ENCODE assay signal across 19 cellular contexts in genomic region chr11:57432017-57432590, GRCh38. TPM values are rescaled to one million over a fixed set of nuclear protein-coding genes. Genes with fewer than 3 reads are reported as not detected.
DNase-seq lines count a peak whose midpoint lies in the region; ATAC-seq and TF ChIP-seq lines count a peak whose summit lies in the region.
"Had no signal": no experiment of that assay in that cellular context is flagged by ENCODE, and none has a peak within 500 bp of the region (broad histone marks: within the 10 kb centered on the region; RNA-seq: fewer than 3 reads in every experiment).

No MANE protein-coding gene starts in this region.

- H3K23ac ChIP-seq in neuronal stem cell (ENCODE audit: low read depth, low read length, poor library complexity) = no peak overlapping the region

- H3K27ac Mint-ChIP-seq in CD8-positive, alpha-beta memory T cell = peak overlapping the region in 1 of 8 donors; percentile 52
- H3K27ac Mint-ChIP-seq: activated naive CD4-positive, alpha-beta T cell treated with anti-CD3 and anti-CD28 coated beads, Interleukin-2, amount 50 U/mL, for 24 hours had no signal

- H3K14ac ChIP-seq in neuronal stem cell (ENCODE audit: low read length) = no peak overlapping the region

- peak overlapping the region; percentile 16 for H3K27ac ChIP-seq in CD8-positive, alpha-beta memory T cell (ENCODE audit: low read depth, low read length)
- peak overlapping the region; percentile 36 for H3K27ac ChIP-seq in brain microvascular endothelial cell
- no peak overlapping the region for H3K27ac ChIP-seq in neuronal stem cell (replicated peaks; ENCODE audit: low read length)

- no peak overlapping the region for H3K4me2 ChIP-seq in neuronal stem cell (ENCODE audit: insufficient read depth, low read length, poor library complexity, severe bottlenecking)

- H2AK5ac ChIP-seq in neuronal stem cell (ENCODE audit: low read depth, low read length) = no peak overlapping the region

- no peak overlapping the region for H4K8ac ChIP-seq in neuronal stem cell (ENCODE audit: low read depth, low read length)

- H3K4me3 Mint-ChIP-seq in CD8-positive, alpha-beta memory T cell = no peak overlapping the region
- H3K4me3 Mint-ChIP-seq: activated naive CD4-positive, alpha-beta T cell treated with anti-CD3 and anti-CD28 coated beads, Interleukin-2, amount 50 U/mL, for 24 hours; CD4-positive, CD25-positive, alpha-beta regulatory T cell had no signal

- H2BK15ac ChIP-seq in neuronal stem cell (ENCODE audit: low read length) = no peak overlapping the region

- no peak overlapping the region for H3K4ac ChIP-seq in neuronal stem cell (ENCODE audit: low read length)

- no peaks in the 10 kb centered on the region for H3K9me3 ChIP-seq in CD8-positive, alpha-beta memory T cell (ENCODE audit: low read length)
- H3K9me3 ChIP-seq in neuronal stem cell (replicated peaks in 1 of 2; ENCODE audit: control insufficient read depth in 2 of 2, insufficient read depth in 1 of 2, low read depth in 1 of 2, low read length in 2 of 2) = no peaks in the 10 kb centered on the region

- no peaks in the 10 kb centered on the region for H3K9me3 Mint-ChIP-seq in CD8-positive, alpha-beta memory T cell
- H3K9me3 Mint-ChIP-seq: activated naive CD4-positive, alpha-beta T cell treated with anti-CD3 and anti-CD28 coated beads, Interleukin-2, amount 50 U/mL, for 24 hours; CD4-positive, CD25-positive, alpha-beta regulatory T cell had no signal

- no peaks in the 10 kb centered on the region for H3K27me3 ChIP-seq in CD8-positive, alpha-beta memory T cell (ENCODE audit: insufficient read depth, low read length, poor library complexity, severe bottlenecking)
- no peaks in the 10 kb centered on the region for H3K27me3 ChIP-seq in brain microvascular endothelial cell (replicated peaks)
- H3K27me3 ChIP-seq in neuronal stem cell (ENCODE audit: control insufficient read depth in 3 of 3, insufficient read depth in 3 of 3, low read depth in 1 of 3, low read length in 3 of 3) = peaks cover 0 to 4% (median 0%) of the 10 kb centered on the region in 3 experiments

- H3K4me3 ChIP-seq in CD8-positive, alpha-beta memory T cell (ENCODE audit: low read length) = no peak overlapping the region
- H3K4me3 ChIP-seq in brain microvascular endothelial cell (ENCODE audit: low read depth, low read length) = no peak overlapping the region
- H3K4me3 ChIP-seq in neuronal stem cell (ENCODE audit: low read length in 2 of 2) = no peak overlapping the region

- in situ Hi-C loops in brain microvascular endothelial cell (cut with HindIII; ENCODE audit: low pct_ligation_motif_present, low sequenced_read_pairs) = no loop called here

- no peak for TF ChIP-seq CTCF in brain microvascular endothelial cell (IDR thresholded peaks at IDR 0.05; ENCODE audit: low read depth, low read length, missing control alignments)

- no peak overlapping the region for H3K9ac ChIP-seq in neuronal stem cell (ENCODE audit: low read depth, low read length, poor library complexity)

- no peaks in the 10 kb centered on the region for H3K27me3 Mint-ChIP-seq in CD8-positive, alpha-beta memory T cell
- H3K27me3 Mint-ChIP-seq: activated naive CD4-positive, alpha-beta T cell treated with anti-CD3 and anti-CD28 coated beads, Interleukin-2, amount 50 U/mL, for 24 hours; CD4-positive, CD25-positive, alpha-beta regulatory T cell had no signal

- H3K18ac ChIP-seq in neuronal stem cell (ENCODE audit: low read length) = no peak overlapping the region

- H3K36me3 ChIP-seq in CD8-positive, alpha-beta memory T cell (ENCODE audit: insufficient read depth, low read length) = no peaks in the 10 kb centered on the region
- H3K36me3 ChIP-seq in brain microvascular endothelial cell (replicated peaks) = no peaks in the 10 kb centered on the region
- no peaks in the 10 kb centered on the region for H3K36me3 ChIP-seq in neuronal stem cell (replicated peaks in 1 of 2; ENCODE audit: control insufficient read depth in 2 of 2, insufficient read depth in 2 of 2, low read length in 2 of 2)

- POLR2A ChIA-PET in CD8-positive, alpha-beta memory T cell (lab: Charles Lee) = no interaction called here

- peaks cover 5 to 10% (median 7%) of the 10 kb centered on the region in 3 donors for H3K4me1 Mint-ChIP-seq in CD8-positive, alpha-beta memory T cell

- H2BK120ac ChIP-seq in neuronal stem cell (ENCODE audit: low read depth, low read length) = no peak overlapping the region

- H2AFZ ChIP-seq in neuronal stem cell (ENCODE audit: low read length) = peak overlapping the region; percentile 80

- no peak overlapping the region for H2BK5ac ChIP-seq in neuronal stem cell (ENCODE audit: low read length)

- peak; percentile 10 for ATAC-seq in HG03460 (IDR thresholded peaks at IDR 0.05; ENCODE audit: unreplicated experiment)
- ATAC-seq in GM21390 (IDR thresholded peaks at IDR 0.05; ENCODE audit: unreplicated experiment) = no peak
- ATAC-seq in GM18502 (IDR thresholded peaks at IDR 0.05; ENCODE audit: poor library complexity, unreplicated experiment) = no peak
- ATAC-seq in GM21786 (IDR thresholded peaks at IDR 0.05; ENCODE audit: unreplicated experiment) = no peak

- no CpG with 5 or more reads among the region's 7 CpGs for WGBS in neuronal stem cell (ENCODE audit: extremely low coverage in 2 of 2, insufficient read length in 2 of 2, insufficient replicate concordance in 1 of 2), 2 donors

- no peaks in the 10 kb centered on the region for H3K79me1 ChIP-seq in neuronal stem cell (ENCODE audit: low read depth, low read length)

- H4K91ac ChIP-seq in neuronal stem cell (ENCODE audit: low read depth, low read length, poor library complexity) = no peak overlapping the region

- no peak for DNase-seq in CD8-positive, alpha-beta memory T cell
- DNase-seq in brain microvascular endothelial cell (no peak), neuronal stem cell (ENCODE audit: low spot score) (no peak), AG08395 (ENCODE audit: low spot score) (no peak)
- DNase-seq: CD4-positive, CD25-positive, alpha-beta regulatory T cell; central memory CD4-positive, alpha-beta T cell; kidney glomerular epithelial cell; NCI-H1436; NCI-H526; right cardiac atrium; stimulated activated CD4-positive, alpha-beta T cell treated with anti-CD3 and anti-CD28 coated beads, Interleukin-4, amount 100 ng/mL, for 24 hours; stimulated activated naive CD4-positive, alpha-beta T cell had no signal

- no peak overlapping the region for H2BK12ac ChIP-seq in neuronal stem cell (ENCODE audit: low read length)

- H3K36me3 Mint-ChIP-seq in CD8-positive, alpha-beta memory T cell = no peaks in the 10 kb centered on the region
- H3K36me3 Mint-ChIP-seq: activated naive CD4-positive, alpha-beta T cell treated with anti-CD3 and anti-CD28 coated beads, Interleukin-2, amount 50 U/mL, for 24 hours; CD4-positive, CD25-positive, alpha-beta regulatory T cell had no signal

- peaks cover 4% of the 10 kb centered on the region for H3K4me1 ChIP-seq in CD8-positive, alpha-beta memory T cell (ENCODE audit: insufficient read depth, low read length)
- peaks cover 1 to 2% of the 10 kb centered on the region in 2 donors for H3K4me1 ChIP-seq in neuronal stem cell (ENCODE audit: control insufficient read depth in 2 of 2, insufficient read depth in 1 of 2, low read depth in 1 of 2, low read length in 2 of 2)

- CTCF ChIA-PET in CD8-positive, alpha-beta memory T cell (lab: Charles Lee) = interaction anchor here (4.0 kb wide), 1 partner anchor 25 kb away, joined by 21 read pairs; no protein-coding TSS in a partner anchor

RNA-seq across cellular contexts. Expression of gene SLC43A3, which starts 5.2 kb away (rescaled TPM):
- 100 to 1,000 TPM; 434 to 447 TPM for total RNA-seq in CD8-positive, alpha-beta memory T cell
- 32.6 TPM for polyA plus RNA-seq in CD8-positive, alpha-beta memory T cell
- polyA plus RNA-seq in neuronal stem cell (2013, experiment 1 of 2) = 9.6 TPM
- polyA plus RNA-seq in neuronal stem cell (2013, experiment 2 of 2) = 9.1 TPM

RNA-seq across cellular contexts. Expression of gene RTN4RL2, which starts 28.2 kb away (rescaled TPM):
- total RNA-seq in CD8-positive, alpha-beta memory T cell = under 1 TPM; 0.24 to 0.27 TPM
- 0.28 TPM for polyA plus RNA-seq in CD8-positive, alpha-beta memory T cell
- polyA plus RNA-seq in neuronal stem cell (2013, experiment 1 of 2) = 6.6 TPM
- 6.8 TPM for polyA plus RNA-seq in neuronal stem cell (2013, experiment 2 of 2)
- total RNA-seq: CD4-positive, CD25-positive, alpha-beta regulatory T cell had no signal

RNA-seq across cellular contexts. Expression of gene PRG2, which starts 41.7 kb away (rescaled TPM):
- total RNA-seq in CD8-positive, alpha-beta memory T cell = under 1 TPM in 1 of 2 experiments, not detected in 1; 0.44 TPM
- not detected for polyA plus RNA-seq in CD8-positive, alpha-beta memory T cell
- polyA plus RNA-seq in neuronal stem cell (2013, experiment 1 of 2) = 0.24 TPM
- polyA plus RNA-seq in neuronal stem cell (2013, experiment 2 of 2) = 0.22 TPM
- total RNA-seq: CD4-positive, CD25-positive, alpha-beta regulatory T cell; myocyte had no signal

RNA-seq across cellular contexts. Expression of gene PRG3, which starts 51.2 kb away (rescaled TPM):
- not detected for total RNA-seq in CD8-positive, alpha-beta memory T cell
- polyA plus RNA-seq in CD8-positive, alpha-beta memory T cell = not detected
- polyA plus RNA-seq in neuronal stem cell (2013, experiment 1 of 2) = not detected
- polyA plus RNA-seq in neuronal stem cell (2013, experiment 2 of 2) = not detected
- total RNA-seq: activated CD8-positive, alpha-beta memory T cell treated with anti-CD3 and anti-CD28 coated beads for 36 hours; CD4-positive, CD25-positive, alpha-beta regulatory T cell; myocyte; right cardiac atrium had no signal
- polyA plus RNA-seq: CD4-positive, CD25-positive, alpha-beta regulatory T cell; right cardiac atrium had no signal
